In the genomic region with DNA sequence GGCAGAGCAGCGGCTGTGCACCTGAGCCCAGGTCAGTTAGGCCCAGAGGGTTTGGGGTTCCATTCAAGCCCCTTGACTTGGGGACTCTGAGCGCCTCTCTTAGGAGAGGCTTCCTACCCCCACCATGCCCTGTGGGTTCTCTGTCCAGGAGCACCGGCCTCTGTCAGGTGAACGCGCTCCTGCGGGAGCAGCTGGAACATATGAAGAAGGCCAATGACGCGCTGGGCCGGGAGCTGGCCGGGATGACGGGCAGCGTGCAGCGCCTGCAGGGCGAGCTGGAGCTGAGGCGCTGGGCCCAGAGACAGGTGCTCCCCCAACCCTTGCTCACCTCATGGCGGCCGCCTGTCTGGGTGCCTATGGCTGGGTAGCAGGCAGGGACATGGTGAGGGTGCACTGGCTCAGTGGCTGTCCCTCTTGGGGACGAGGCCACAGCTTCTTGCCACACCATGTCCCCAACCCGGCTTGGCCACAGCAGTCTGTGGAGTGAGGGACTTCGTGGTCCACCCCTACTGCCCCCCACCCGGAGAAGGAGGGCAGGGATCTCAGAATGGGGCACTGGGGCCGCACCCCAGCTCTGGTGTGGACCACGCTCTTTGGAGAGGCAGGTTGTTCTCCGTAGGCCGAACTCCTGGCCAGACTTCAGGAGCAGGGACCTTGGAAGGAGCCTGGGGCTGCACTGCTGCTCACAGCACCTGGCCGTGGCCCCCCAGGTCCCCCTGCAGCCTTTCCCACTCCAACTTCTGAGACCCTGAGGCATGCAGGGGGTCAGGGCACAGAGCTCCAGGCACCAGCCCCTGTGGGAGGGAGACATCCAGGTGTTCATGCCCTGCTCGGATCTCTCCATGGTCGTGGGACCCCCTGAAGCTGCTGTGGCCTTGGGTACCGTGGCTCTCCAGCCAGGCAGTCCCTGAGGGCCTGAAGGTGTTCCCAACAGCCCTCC, we compare ENCODE assay signal across 1 cellular context.
TF ChIP-seq lines count a peak whose summit lies in the region.

No MANE protein-coding gene starts in this region.

TF ChIP-seq in GM12878, 131 proteins besides CTCF, POLR2A, EP300 and RAD21:
- TF ChIP-seq MLLT1 (IDR thresholded peaks at IDR 0.05) = no peak
- TF ChIP-seq RAD51 (IDR thresholded peaks at IDR 0.05) = no peak
- TF ChIP-seq MEF2A (IDR thresholded peaks at IDR 0.05; ENCODE audit: insufficient read depth, low read depth, low read length) = no peak
- no peak for TF ChIP-seq NFIC (IDR thresholded peaks at IDR 0.05; ENCODE audit: low read depth, low read length)
- TF ChIP-seq CEBPB (IDR thresholded peaks at IDR 0.05; ENCODE audit: borderline replicate concordance in 1 of 2, low read depth in 2 of 2, low read length in 2 of 2) = no peak
- no peak for TF ChIP-seq PML (IDR thresholded peaks at IDR 0.05; ENCODE audit: low read length)
- no peak for TF ChIP-seq CBX5 (IDR thresholded peaks at IDR 0.05; ENCODE audit: low read depth)
- TF ChIP-seq RFX5 (IDR thresholded peaks at IDR 0.05; ENCODE audit: low read depth, low read length) = no peak
- no peak for TF ChIP-seq IRF3 (IDR thresholded peaks at IDR 0.05)
